23 cellular contexts compared by ENCODE assay signal in the genomic region with DNA sequence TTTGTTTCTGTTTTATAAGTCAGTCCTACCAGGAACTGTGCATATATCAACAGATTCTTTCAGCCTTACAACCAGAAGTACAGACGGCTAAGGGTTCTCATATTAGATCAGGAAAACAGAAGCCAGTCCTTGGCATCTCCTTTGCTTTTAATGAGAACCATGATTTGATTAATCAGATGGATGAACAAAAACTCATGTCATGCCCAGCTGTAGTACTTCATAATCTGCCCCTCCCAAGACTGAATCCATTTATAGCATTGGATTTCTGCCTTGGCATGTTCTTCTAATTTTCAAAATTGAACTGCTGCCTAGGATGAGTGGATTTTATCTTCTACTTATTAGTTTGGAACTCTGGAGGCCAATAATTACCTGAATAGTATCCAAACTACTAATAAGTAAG.
"Had no signal": no experiment of that assay in that cellular context is flagged by ENCODE, and none has a peak within 500 bp of the region (broad histone marks: within the 10 kb centered on the region; RNA-seq: fewer than 3 reads in every experiment).

No MANE protein-coding gene starts in this region.

- H3K4me1 ChIP-seq: neural progenitor cell, parathyroid adenoma, psoas muscle, right lobe of liver, sigmoid colon, stomach, thyroid gland, tibial nerve, upper lobe of left lung, vagina had no signal

- H2AFZ ChIP-seq: neural progenitor cell, parathyroid adenoma had no signal

- H3K9ac ChIP-seq: neural progenitor cell, parathyroid adenoma had no signal

- H3K36me3 ChIP-seq: neural progenitor cell, ovary, right lobe of liver, sigmoid colon, stomach, thoracic aorta, thyroid gland, tibial nerve, upper lobe of left lung, vagina had no signal

- DNase-seq: occipital lobe; ovary; posterior cingulate gyrus; psoas muscle; right cardiac atrium; right lobe of liver; sigmoid colon; small intestine; stimulated activated CD4-positive, alpha-beta T cell treated with anti-CD3 and anti-CD28 coated beads, Interleukin-15, amount 100 ng/mL, for 24 hours; stimulated activated CD4-positive, alpha-beta T cell treated with anti-CD3 and anti-CD28 coated beads, Interleukin-2, amount 100 ng/mL, for 24 hours; stimulated activated CD4-positive, alpha-beta T cell treated with anti-CD3 and anti-CD28 coated beads, Interleukin-2, amount 100 ng/mL, for 48 hours; stimulated activated CD4-positive, alpha-beta T cell treated with anti-CD3 and anti-CD28 coated beads, Interleukin-4, amount 100 ng/mL, for 24 hours; stimulated activated naive B cell treated with anti-CD40 and anti-IgM and Interleukin-4, amounts not matched to agents 10 μg/mL and 1 μg/mL and 100 μg/mL, for 72 hours; stimulated activated naive CD4-positive, alpha-beta T cell treated with Interleukin-2 at 50 U/mL for 16 hours; stomach; thyroid gland; trophoblast cell; upper lobe of left lung had no signal

- H3K27ac ChIP-seq: neural progenitor cell, ovary, parathyroid adenoma, psoas muscle, right lobe of liver, sigmoid colon, stomach, thoracic aorta, thyroid gland, tibial nerve, upper lobe of left lung, vagina had no signal

- H3K79me2 ChIP-seq: parathyroid adenoma had no signal

- H3K4me2 ChIP-seq: neural progenitor cell had no signal

- H3K9me3 ChIP-seq: ovary, psoas muscle, right lobe of liver, thoracic aorta, thyroid gland, vagina had no signal

- H3K27me3 ChIP-seq: neural progenitor cell, ovary, right lobe of liver, sigmoid colon, stomach, thyroid gland, tibial nerve, upper lobe of left lung, vagina had no signal

- H3K4me3 ChIP-seq: neural progenitor cell, ovary, psoas muscle, right lobe of liver, sigmoid colon, stomach, thoracic aorta, thyroid gland, tibial nerve, upper lobe of left lung, vagina had no signal
